Comparison of ENCODE assay signal across 10 cellular contexts in the genomic region with DNA sequence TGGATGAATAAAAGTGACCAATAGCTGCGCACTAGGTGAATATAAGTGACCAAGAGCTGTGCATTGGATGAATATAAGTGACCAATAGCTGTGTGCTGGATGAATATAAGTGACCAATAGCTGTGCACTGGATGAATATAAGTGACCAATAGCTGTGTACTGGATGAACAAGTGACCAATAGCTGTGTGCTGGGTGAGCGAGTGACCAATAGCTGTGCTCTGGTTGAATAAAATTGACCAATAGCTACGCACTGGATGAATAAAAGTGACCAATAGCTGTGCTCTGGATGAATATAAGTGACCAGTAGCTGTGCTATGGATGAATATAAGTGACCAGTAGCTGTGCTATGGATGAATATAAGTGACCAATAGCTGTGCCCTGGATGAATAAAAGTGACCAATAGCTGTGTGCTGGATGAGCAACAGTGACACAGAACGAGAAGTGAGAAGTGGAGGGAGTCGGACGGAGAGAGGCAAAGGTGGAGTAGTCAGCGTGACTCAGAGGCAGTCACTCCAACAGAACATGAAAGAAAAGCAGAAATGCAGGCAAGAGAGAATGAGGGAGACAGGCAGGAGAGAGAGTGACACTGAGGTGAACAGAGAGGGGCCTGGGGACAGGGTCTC. TPM values are rescaled to one million over a fixed set of nuclear protein-coding genes. Genes with fewer than 3 reads are reported as not detected.
A peak's percentile ranks its signal among the peaks of the same experiment; 100 is the strongest.
DNase-seq lines count a peak whose midpoint lies in the region; ATAC-seq and TF ChIP-seq lines count a peak whose summit lies in the region.
"Had no signal": no experiment of that assay in that cellular context is flagged by ENCODE, and none has a peak within 500 bp of the region (broad histone marks: within the 10 kb centered on the region; RNA-seq: fewer than 3 reads in every experiment).

No MANE protein-coding gene starts in this region.

- H3K9me3 Mint-ChIP-seq in activated naive CD4-positive, alpha-beta T cell treated with anti-CD3 and anti-CD28 coated beads, Interleukin-2, amount 50 U/mL, for 72 hours: no peaks in the 10 kb centered on the region

- no peak for TF ChIP-seq CTCF in brain microvascular endothelial cell (IDR thresholded peaks at IDR 0.05; ENCODE audit: low read depth, low read length, missing control alignments)
- TF ChIP-seq CTCF in spleen (IDR thresholded peaks at IDR 0.05 in 8 of 11, conservative IDR thresholded peaks at IDR 0.05 in 3 of 11): no peak

- no peaks in the 10 kb centered on the region for H3K36me3 ChIP-seq in brain microvascular endothelial cell (replicated peaks)
- no peaks in the 10 kb centered on the region for H3K36me3 ChIP-seq in spleen

- H3K4me3 ChIP-seq in brain microvascular endothelial cell (ENCODE audit: low read depth, low read length): no peak overlapping the region
- H3K4me3 ChIP-seq in spleen: no peak overlapping the region
- H3K4me3 ChIP-seq: SK-N-MC had no signal

- in situ Hi-C loops in brain microvascular endothelial cell (cut with HindIII; ENCODE audit: low pct_ligation_motif_present, low sequenced_read_pairs): no loop called here

- no peak for TF ChIP-seq POLR2A in spleen (IDR thresholded peaks at IDR 0.05)

- H3K27ac ChIP-seq in brain microvascular endothelial cell: no peak overlapping the region
- peak overlapping the region in 5 of 8 donors; percentile 28 to 90 (median 84) for H3K27ac ChIP-seq in spleen
- H3K27ac ChIP-seq: SK-N-MC had no signal

- H3K9me3 ChIP-seq in spleen: no peaks in the 10 kb centered on the region

- peak; percentile 30 to 41 for ATAC-seq in activated naive CD4-positive, alpha-beta T cell treated with anti-CD3 and anti-CD28 coated beads, Interleukin-2, amount 50 U/mL, for 72 hours
- no peak for ATAC-seq in GM21528 (IDR thresholded peaks at IDR 0.05; ENCODE audit: low FRiP score, unreplicated experiment)

- 57 to 75% (median 66%) methylated on average over 7 of the region's 7 CpGs for WGBS in spleen, 5 donors

- H3K27ac Mint-ChIP-seq in activated naive CD4-positive, alpha-beta T cell treated with anti-CD3 and anti-CD28 coated beads, Interleukin-2, amount 50 U/mL, for 72 hours: no peak overlapping the region

- H3K4me1 ChIP-seq in spleen: peaks cover 31 to 90% (median 77%) of the 10 kb centered on the region in 6 donors

- intact Hi-C loops in spleen (cut with DNase I; ENCODE audit: low total_unique reads): no loop called here

- DNase-seq in activated naive CD4-positive, alpha-beta T cell treated with anti-CD3 and anti-CD28 coated beads, Interleukin-2, amount 50 U/mL, for 72 hours (ENCODE audit: low spot score in 2 of 2): no peak
- DNase-seq in activated naive CD4-positive, alpha-beta T cell treated with Interleukin-2 at 50 U/mL for 16 hours: no peak
- peak; percentile 94 for DNase-seq in NOMO-1 treated with dmso at 0.1 percent for 144 hours (lab: John Stamatoyannopoulos, UW; ENCODE audit: unreplicated experiment)
- DNase-seq in brain microvascular endothelial cell: peak; percentile 49
- DNase-seq in spleen: peak; percentile 71
- DNase-seq in dermis blood vessel endothelial cell: no peak
- DNase-seq in hippocampal formation (lab: John Stamatoyannopoulos, UW): no peak
- DNase-seq: NCI-H1930 had no signal

- H3K36me3 Mint-ChIP-seq in activated naive CD4-positive, alpha-beta T cell treated with anti-CD3 and anti-CD28 coated beads, Interleukin-2, amount 50 U/mL, for 72 hours: peaks cover 0 to 11% of the 10 kb centered on the region in 2 donors

- H3K27me3 ChIP-seq in brain microvascular endothelial cell (replicated peaks): peaks cover 2% of the 10 kb centered on the region
- no peaks in the 10 kb centered on the region for H3K27me3 ChIP-seq in spleen (replicated peaks in 1 of 7)

RNA-seq across cellular contexts. Expression of gene RBM38, which starts 38.5 kb away (rescaled TPM):
- 10 to 100 TPM; 43.4 to 97.5 TPM for total RNA-seq in activated naive CD4-positive, alpha-beta T cell treated with anti-CD3 and anti-CD28 coated beads, Interleukin-2, amount 50 U/mL, for 72 hours
- total RNA-seq in spleen (100 to 1,000 TPM in 1 of 7 donors, 10 to 100 TPM in 6; 49.2 to 120 (median 61.6) TPM), dermis blood vessel endothelial cell (13.8 and 21.6 TPM in 2 replicates)
- 10 to 100 TPM; 48.6 to 87.8 (median 81.2) TPM for polyA plus RNA-seq in spleen

Comparison
In these comparisons a context has a peak if more than half of its experiments do, and no peak if none do; other contexts are left out.
1. DNase-seq: peak in NOMO-1 treated with dmso at 0.1 percent for 144 hours (single experiment), brain microvascular endothelial cell (single experiment) and spleen (single experiment); none in activated naive CD4-positive, alpha-beta T cell treated with anti-CD3 and anti-CD28 coated beads, Interleukin-2, amount 50 U/mL, for 72 hours (0 of 2), activated naive CD4-positive, alpha-beta T cell treated with Interleukin-2 at 50 U/mL for 16 hours (single experiment), dermis blood vessel endothelial cell (single experiment) and hippocampal formation (0 of 2).